Comparison of ENCODE assay signal across 8 cellular contexts in the genomic region with DNA sequence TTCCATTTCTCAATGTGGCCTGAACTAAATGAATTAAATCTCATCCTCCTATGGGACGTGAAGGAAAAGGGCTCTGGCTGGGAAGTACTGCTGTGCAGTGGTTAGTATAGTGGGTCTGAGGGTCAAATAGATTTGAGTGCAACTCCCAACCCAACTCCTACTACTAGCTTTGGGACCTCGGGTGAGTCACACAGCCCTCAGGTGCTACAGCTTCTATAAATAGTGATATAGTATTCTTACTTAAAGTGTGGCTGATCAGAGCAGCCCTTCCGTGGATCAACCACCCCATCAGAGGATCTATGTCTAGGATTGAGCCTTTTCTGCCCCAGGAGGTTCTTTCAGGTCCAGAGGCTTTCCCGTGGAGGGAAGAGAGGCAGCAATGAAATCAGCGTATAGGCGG. TPM values are rescaled to one million over a fixed set of nuclear protein-coding genes. Genes with fewer than 3 reads are reported as not detected.
A peak's percentile ranks its signal among the peaks of the same experiment; 100 is the strongest.
DNase-seq lines count a peak whose midpoint lies in the region; ATAC-seq, FAIRE-seq and TF ChIP-seq lines count a peak whose summit lies in the region.

No MANE protein-coding gene starts in this region.

- no peaks in the 10 kb centered on the region for H3K36me3 ChIP-seq in keratinocyte (ENCODE audit: control insufficient read depth in 2 of 2, extremely low read depth in 1 of 2, insufficient read depth in 2 of 2, low read length in 2 of 2)
- H3K36me3 ChIP-seq in thoracic aorta: no peaks in the 10 kb centered on the region

- H3K4me1 ChIP-seq in keratinocyte (ENCODE audit: control insufficient read depth, extremely low read depth, insufficient read depth, low read length): peaks cover 10% of the 10 kb centered on the region
- peaks cover 0 to 26% of the 10 kb centered on the region in 2 donors for H3K4me1 ChIP-seq in thoracic aorta (ENCODE audit: control insufficient read depth in 1 of 2, low read depth in 2 of 2)

- peak overlapping the region; percentile 57 for H3K27ac ChIP-seq in keratinocyte (ENCODE audit: control insufficient read depth, insufficient read depth, low read length)
- H3K27ac ChIP-seq in thoracic aorta: peak overlapping the region; percentile 82 to 86

- peak overlapping the region; percentile 96 for H3K4me2 ChIP-seq in keratinocyte (ENCODE audit: control insufficient read depth, extremely low read depth, insufficient read depth, low read depth, low read length)

- H4K20me1 ChIP-seq in keratinocyte (ENCODE audit: control insufficient read depth, extremely low read depth, insufficient read depth, low read length): no peaks in the 10 kb centered on the region

- ATAC-seq in activated naive CD8-positive, alpha-beta T cell treated with anti-CD3 and anti-CD28 coated beads, Interleukin-2, amount 10 ng/mL, durations not matched to agents 7 days and 5 days (ENCODE audit: low read depth): no peak
- ATAC-seq in thoracic aorta (ENCODE audit: insufficient number of reproducible peaks, low FRiP score, low read depth): no peak
- no peak for ATAC-seq in GM21619 (IDR thresholded peaks at IDR 0.05; ENCODE audit: unreplicated experiment)

- H3K9me3 ChIP-seq in keratinocyte (ENCODE audit: control insufficient read depth, low read depth, low read length) (no peaks in the 10 kb centered on the region), thoracic aorta (no peaks in the 10 kb centered on the region)

- H3K4me3 Mint-ChIP-seq in T-helper 2 cell treated with Interferon-gamma antibody and Interleukin-4, amounts not matched to agents 5 μg/mL and 100 μg/mL, for 36 hours: peak overlapping the region; percentile 92
- H3K4me3 Mint-ChIP-seq in activated naive CD8-positive, alpha-beta T cell treated with anti-CD3 and anti-CD28 coated beads, Interleukin-2, amount 10 ng/mL, durations not matched to agents 7 days and 5 days: peak overlapping the region; percentile 94

- H3K9me3 Mint-ChIP-seq in T-helper 2 cell treated with Interferon-gamma antibody and Interleukin-4, amounts not matched to agents 5 μg/mL and 100 μg/mL, for 36 hours: no peaks in the 10 kb centered on the region
- no peaks in the 10 kb centered on the region for H3K9me3 Mint-ChIP-seq in activated naive CD8-positive, alpha-beta T cell treated with anti-CD3 and anti-CD28 coated beads, Interleukin-2, amount 10 ng/mL, durations not matched to agents 7 days and 5 days

- TF ChIP-seq CTCF in keratinocyte (optimal IDR thresholded peaks at IDR 0.05 in 1 of 3, IDR thresholded peaks at IDR 0.05 in 1 of 3, conservative IDR thresholded peaks at IDR 0.05 in 1 of 3; ENCODE audit: extremely low read depth in 1 of 3, insufficient read depth in 2 of 3, low read length in 3 of 3) (no peak), thoracic aorta (IDR thresholded peaks at IDR 0.05) (no peak)

- H3K4me1 Mint-ChIP-seq in T-helper 2 cell treated with Interferon-gamma antibody and Interleukin-4, amounts not matched to agents 5 μg/mL and 100 μg/mL, for 36 hours (ENCODE audit: low read depth): peaks cover 17% of the 10 kb centered on the region
- peaks cover 18% of the 10 kb centered on the region for H3K4me1 Mint-ChIP-seq in activated naive CD8-positive, alpha-beta T cell treated with anti-CD3 and anti-CD28 coated beads, Interleukin-2, amount 10 ng/mL, durations not matched to agents 7 days and 5 days

- peaks cover 81% of the 10 kb centered on the region for H3K27me3 Mint-ChIP-seq in T-helper 2 cell treated with Interferon-gamma antibody and Interleukin-4, amounts not matched to agents 5 μg/mL and 100 μg/mL, for 36 hours (ENCODE audit: low read depth)
- peaks cover 63% of the 10 kb centered on the region for H3K27me3 Mint-ChIP-seq in activated naive CD8-positive, alpha-beta T cell treated with anti-CD3 and anti-CD28 coated beads, Interleukin-2, amount 10 ng/mL, durations not matched to agents 7 days and 5 days

- POLR2A ChIA-PET in activated naive CD8-positive, alpha-beta T cell treated with anti-CD3 and anti-CD28 coated beads, Interleukin-2, amount 10 ng/mL, durations not matched to agents 7 days and 5 days (lab: Charles Lee): no interaction called here

- no peaks in the 10 kb centered on the region for H3K9me1 ChIP-seq in keratinocyte (ENCODE audit: control insufficient read depth, extremely low read depth, insufficient read depth, low read length)

- peak overlapping the region; percentile 72 to 80 (median 75) for H3K4me3 ChIP-seq in keratinocyte (ENCODE audit: control insufficient read depth in 2 of 3, extremely low read depth in 1 of 3, insufficient read depth in 2 of 3, low read depth in 1 of 3, low read length in 3 of 3)
- peak overlapping the region; percentile 95 for H3K4me3 ChIP-seq in thoracic aorta

- H3K79me2 ChIP-seq in keratinocyte (ENCODE audit: control insufficient read depth, insufficient read depth, low read length): no peaks in the 10 kb centered on the region

- dilution Hi-C loops in keratinocyte (cut with MboI; ENCODE audit: extremely low pct_ligation_motif_present, low sequenced_read_pairs): no loop called here

- no peak overlapping the region for H3K27ac Mint-ChIP-seq in T-helper 2 cell treated with Interferon-gamma antibody and Interleukin-4, amounts not matched to agents 5 μg/mL and 100 μg/mL, for 36 hours
- H3K27ac Mint-ChIP-seq in activated naive CD8-positive, alpha-beta T cell treated with anti-CD3 and anti-CD28 coated beads, Interleukin-2, amount 10 ng/mL, durations not matched to agents 7 days and 5 days: no peak overlapping the region

- no peak for DNase-seq in T-helper 2 cell treated with Interferon-gamma antibody and Interleukin-4, amounts not matched to agents 5 μg/mL and 100 μg/mL, for 36 hours (ENCODE audit: low spot score)
- DNase-seq in T-helper 2 cell (no peak), keratinocyte (ENCODE audit: low read depth, low spot score) (no peak), thoracic aorta (ENCODE audit: low spot score) (no peak), NCI-H1048 (lab: John Stamatoyannopoulos, UW) (no peak)
- DNase-seq in activated naive CD8-positive, alpha-beta T cell treated with anti-CD3 and anti-CD28 coated beads, Interleukin-2, amount 10 ng/mL, durations not matched to agents 7 days and 5 days: no peak
- DNase-seq in stimulated activated CD4-positive, alpha-beta T cell treated with anti-CD3 and anti-CD28 coated beads, Interleukin-2, amount 100 ng/mL, for 48 hours: no peak

- no peak for FAIRE-seq in keratinocyte (lab: Jason Lieb, UNC)

- H3K27me3 ChIP-seq in keratinocyte (ENCODE audit: control insufficient read depth, extremely low read depth, insufficient read depth, low read length): no peaks in the 10 kb centered on the region
- no peaks in the 10 kb centered on the region for H3K27me3 ChIP-seq in thoracic aorta (replicated peaks; ENCODE audit: insufficient read depth)

- peak overlapping the region; percentile 81 for H2AFZ ChIP-seq in keratinocyte (ENCODE audit: control insufficient read depth, low read length)

- H3K9ac ChIP-seq in keratinocyte (ENCODE audit: control insufficient read depth, extremely low read depth, insufficient read depth, low read length): peak overlapping the region; percentile 73

- no peaks in the 10 kb centered on the region for H3K36me3 Mint-ChIP-seq in T-helper 2 cell treated with Interferon-gamma antibody and Interleukin-4, amounts not matched to agents 5 μg/mL and 100 μg/mL, for 36 hours (ENCODE audit: low read depth)
- H3K36me3 Mint-ChIP-seq in activated naive CD8-positive, alpha-beta T cell treated with anti-CD3 and anti-CD28 coated beads, Interleukin-2, amount 10 ng/mL, durations not matched to agents 7 days and 5 days: no peaks in the 10 kb centered on the region

RNA-seq across cellular contexts. Expression of gene UST, which starts 0.9 kb away (rescaled TPM):
- total RNA-seq in activated naive CD8-positive, alpha-beta T cell treated with anti-CD3 and anti-CD28 coated beads, Interleukin-2, amount 10 ng/mL, durations not matched to agents 7 days and 5 days: 1 to 10 TPM; 2.9 to 3.1 TPM
- 5.0 to 6.1 TPM (median 6.0 TPM) in 3 replicates for polyA plus RNA-seq in keratinocyte
- 2.5 TPM for polyA plus RNA-seq in keratinocyte (2011; ENCODE audit: low read depth)
- 4.8 and 7.8 TPM in 2 replicates for polyA plus RNA-seq in keratinocyte (2011; cell fraction: cytosol; rRNA removed)
- 5.3 and 6.3 TPM in 2 replicates for polyA plus RNA-seq in keratinocyte (2011; cell fraction: nucleus; rRNA removed)
- polyA plus RNA-seq in keratinocyte (2012; ENCODE audit: low replicate concordance): 4.6 and 6.3 TPM in 2 replicates
- 3.8 to 10.5 TPM (median 5.8 TPM) in 3 replicates for polyA minus RNA-seq in keratinocyte
- polyA minus RNA-seq in keratinocyte (2011; cell fraction: cytosol; rRNA and poly(A)+ RNA removed): 3.5 TPM
- polyA minus RNA-seq in keratinocyte (2011; cell fraction: nucleus; rRNA and poly(A)+ RNA removed): 4.5 and 7.1 TPM in 2 replicates
- 10 to 100 TPM; 24.2 to 30.8 TPM for total RNA-seq in thoracic aorta

Comparison
In these comparisons a context has a peak if more than half of its experiments do, and no peak if none do; other contexts are left out.
1. RNA of gene UST, which starts 0.9 kb away (total RNA-seq): 24.2 to 30.8 TPM in thoracic aorta; 2.9 to 3.1 TPM in activated naive CD8-positive, alpha-beta T cell treated with anti-CD3 and anti-CD28 coated beads, Interleukin-2, amount 10 ng/mL, durations not matched to agents 7 days and 5 days; every median in the first group is over 4 times any median in the second.